ENCODE assay signal across 15 cellular contexts in the genomic region with DNA sequence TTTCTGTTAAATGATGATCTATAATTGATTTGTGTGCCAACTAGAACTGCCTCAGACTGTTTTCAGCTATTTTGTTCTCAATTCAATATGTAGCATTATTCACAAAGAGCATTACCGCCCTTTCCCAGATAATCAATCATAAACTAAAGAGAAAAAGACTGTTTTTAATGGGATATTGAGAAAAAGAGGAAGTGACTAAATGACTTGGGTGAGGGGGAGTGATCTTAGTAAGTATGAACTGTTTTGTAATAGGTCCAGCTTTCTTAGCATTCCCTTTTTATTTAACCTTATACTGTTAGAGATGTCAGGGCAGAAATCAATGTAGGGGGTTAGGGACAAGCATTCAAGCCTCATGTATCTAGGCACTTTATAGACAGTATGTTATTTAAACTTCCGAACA.
"Had no signal": no experiment of that assay in that cellular context is flagged by ENCODE, and none has a peak within 500 bp of the region (broad histone marks: within the 10 kb centered on the region; RNA-seq: fewer than 3 reads in every experiment).

No MANE protein-coding gene starts in this region.

- H3K4me3 ChIP-seq: psoas muscle, spleen, transverse colon had no signal

- ATAC-seq: activated naive CD4-positive, alpha-beta T cell treated with anti-CD3 and anti-CD28 coated beads, Interleukin-2, amount 50 U/mL, for 72 hours; foreskin keratinocyte; left colon; natural killer cell treated with Interleukin-12 subunit alpha and Interleukin-12 subunit beta and Interleukin-15 and Interleukin-18, amount 100 ng/mL, for 72 hours; psoas muscle; sciatic nerve; stimulated activated memory B cell treated with anti-CD40 and anti-IgM and Interleukin-4, amounts not matched to agents 10 μg/mL and 1 μg/mL and 100 μg/mL, for 72 hours had no signal

- DNase-seq: amygdala; brain microvascular endothelial cell; endodermal cell; erythroblast; foreskin keratinocyte; left colon; occipital lobe; psoas muscle; spleen; stimulated activated CD4-positive, alpha-beta T cell treated with anti-CD3 and anti-CD28 coated beads, Interleukin-1b, Interleukin-23, amount 100 ng/mL, for 48 hours; transverse colon had no signal

- H3K27me3 ChIP-seq: brain microvascular endothelial cell, foreskin keratinocyte, spleen, transverse colon had no signal

- H3K4me1 ChIP-seq: foreskin keratinocyte, psoas muscle, spleen, transverse colon had no signal

- H3K27ac ChIP-seq: brain microvascular endothelial cell, foreskin keratinocyte, psoas muscle, spleen, transverse colon had no signal

- H3K36me3 ChIP-seq: brain microvascular endothelial cell, spleen, transverse colon had no signal

- H3K9me3 ChIP-seq: psoas muscle, spleen, transverse colon had no signal
